In genomic region chr1:24236170-24237045, GRCh38 we compare ENCODE assay signal across 8 cellular contexts. TPM values are rescaled to one million over a fixed set of nuclear protein-coding genes. Genes with fewer than 3 reads are reported as not detected.
DNase-seq lines count a peak whose midpoint lies in the region; ATAC-seq, FAIRE-seq and TF ChIP-seq lines count a peak whose summit lies in the region.

No MANE protein-coding gene starts in this region.

- peak overlapping the region; percentile 4 for H3K18ac ChIP-seq in neuronal stem cell (ENCODE audit: low read length)

- H4K20me1 ChIP-seq in GM12878 (ENCODE audit: control insufficient read depth, insufficient read depth): no peaks in the 10 kb centered on the region

- peaks cover 9% of the 10 kb centered on the region for H3K4me1 ChIP-seq in GM12878 (ENCODE audit: control insufficient read depth, insufficient read depth, low read length)
- peaks cover 0 to 9% of the 10 kb centered on the region in 2 donors for H3K4me1 ChIP-seq in neuronal stem cell (ENCODE audit: control insufficient read depth in 2 of 2, insufficient read depth in 1 of 2, low read depth in 1 of 2, low read length in 2 of 2)

- peak overlapping the region; percentile 45 for H3K4me2 ChIP-seq in GM12878 (ENCODE audit: control insufficient read depth, insufficient read depth)
- no peak overlapping the region for H3K4me2 ChIP-seq in neuronal stem cell (ENCODE audit: insufficient read depth, low read length, poor library complexity, severe bottlenecking)

- no peak for TF ChIP-seq CTCF in GM12878 (IDR thresholded peaks at IDR 0.05 in 2 of 3, conservative IDR thresholded peaks at IDR 0.05 in 1 of 3; ENCODE audit: control insufficient read depth in 2 of 3, extremely low read depth in 1 of 3, insufficient read depth in 1 of 3, low read depth in 3 of 3, low read length in 3 of 3)

- no peak overlapping the region for H3K4ac ChIP-seq in neuronal stem cell (ENCODE audit: low read length)

- H3K27ac ChIP-seq in GM12878 (ENCODE audit: control insufficient read depth, insufficient read depth) (no peak overlapping the region), neuronal stem cell (replicated peaks; ENCODE audit: low read length) (no peak overlapping the region)

- H2BK15ac ChIP-seq in neuronal stem cell (ENCODE audit: low read length): no peak overlapping the region

- RAD21 ChIA-PET in GM12878 (lab: Charles Lee; ENCODE audit: unreplicated experiment): no interaction called here

- H4K91ac ChIP-seq in neuronal stem cell (ENCODE audit: low read depth, low read length, poor library complexity): no peak overlapping the region

- H2AK5ac ChIP-seq in neuronal stem cell (ENCODE audit: low read depth, low read length): no peak overlapping the region

- H2BK120ac ChIP-seq in neuronal stem cell (ENCODE audit: low read depth, low read length): no peak overlapping the region

- peaks cover 2% of the 10 kb centered on the region; the same call in 2 of the 3 replicates for H3K9me3 ChIP-seq in GM12878 (replicated peaks; ENCODE audit: control insufficient read depth, insufficient read depth, low read length)
- peaks cover 0 to 3% of the 10 kb centered on the region in 2 donors for H3K9me3 ChIP-seq in neuronal stem cell (replicated peaks in 1 of 2; ENCODE audit: control insufficient read depth in 2 of 2, insufficient read depth in 1 of 2, low read depth in 1 of 2, low read length in 2 of 2)

- H3K79me1 ChIP-seq in neuronal stem cell (ENCODE audit: low read depth, low read length): no peaks in the 10 kb centered on the region

- H3K36me3 ChIP-seq in GM12878 (ENCODE audit: control insufficient read depth in 2 of 2, insufficient read depth in 2 of 2, low read length in 1 of 2): no peaks in the 10 kb centered on the region
- no peaks in the 10 kb centered on the region for H3K36me3 ChIP-seq in neuronal stem cell (replicated peaks in 1 of 2; ENCODE audit: control insufficient read depth in 2 of 2, insufficient read depth in 2 of 2, low read length in 2 of 2)

- H3K4me3 ChIP-seq in GM12878 (no peak overlapping the region), neuronal stem cell (ENCODE audit: low read length in 2 of 2) (no peak overlapping the region)

- H3K27me3 ChIP-seq in GM12878 (replicated peaks in 1 of 2; ENCODE audit: control insufficient read depth in 2 of 2, insufficient read depth in 2 of 2, low read length in 1 of 2) (peaks cover 0 to 6% of the 10 kb centered on the region in 2 experiments), neuronal stem cell (ENCODE audit: control insufficient read depth in 3 of 3, insufficient read depth in 3 of 3, low read depth in 1 of 3, low read length in 3 of 3) (peaks cover 0 to 3% (median 0%) of the 10 kb centered on the region in 3 experiments)

- TF ChIP-seq POLR2A in GM12878 (IDR thresholded peaks at IDR 0.05; ENCODE audit: low read depth, low read length): no peak

- BruUV-seq in GM12878 (replicated peaks; lab: Mats Ljungman, UMichigan): no TSS peak

- TF ChIP-seq RAD21 in GM12878 (IDR thresholded peaks at IDR 0.05; ENCODE audit: insufficient read depth, low read depth, low read length): no peak

- H3K9ac ChIP-seq in GM12878 (ENCODE audit: control insufficient read depth, insufficient read depth, low read length) (no peak overlapping the region), neuronal stem cell (ENCODE audit: low read depth, low read length, poor library complexity) (no peak overlapping the region)

- no peak overlapping the region for H2BK12ac ChIP-seq in neuronal stem cell (ENCODE audit: low read length)

- H4K8ac ChIP-seq in neuronal stem cell (ENCODE audit: low read depth, low read length): no peak overlapping the region

- no peak overlapping the region for H3K23ac ChIP-seq in neuronal stem cell (ENCODE audit: low read depth, low read length, poor library complexity)

- H2AFZ ChIP-seq in GM12878 (ENCODE audit: control insufficient read depth, low read depth, low read length) (peak overlapping the region; percentile 17; the same call in 1 of the 2 replicates), neuronal stem cell (ENCODE audit: low read length) (no peak overlapping the region)

- SMC1A ChIA-PET in GM12878 (lab: Charles Lee; ENCODE audit: uncharacterized antibody, unreplicated experiment): no interaction called here

- WGBS in GM12878 (ENCODE audit: insufficient coverage, insufficient replicate concordance, low lambda C conversion rate, missing lambda C conversion rate): 37% methylated on average over 17 of the region's 17 CpGs
- no CpG with 5 or more reads among the region's 17 CpGs for WGBS in neuronal stem cell (ENCODE audit: extremely low coverage in 2 of 2, insufficient read length in 2 of 2, insufficient replicate concordance in 1 of 2), 2 donors

- DNase-seq in AG08396 (ENCODE audit: low spot score) (peak; percentile 56), GM12878 (ENCODE audit: low read depth, low spot score) (no peak), neuronal stem cell (ENCODE audit: low spot score) (no peak), COLO829 (ENCODE audit: low spot score) (no peak), DMS 273 treated with DMSO at 0.1 percent for 48 hours (lab: John Stamatoyannopoulos, UW) (no peak), HEK293T (ENCODE audit: extremely low spot score) (no peak), HuH-7 (ENCODE audit: low spot score) (no peak)

- intact Hi-C loops in GM12878 (cut with micrococcal nuclease; ENCODE audit: unreplicated experiment): no loop called here

- H3K14ac ChIP-seq in neuronal stem cell (ENCODE audit: low read length): no peak overlapping the region

- no peaks in the 10 kb centered on the region for H3K79me2 ChIP-seq in GM12878 (ENCODE audit: control insufficient read depth, insufficient read depth, low read length)

- in situ Hi-C loops in GM12878 (cut with MboI): no loop called here

- POLR2A ChIA-PET in GM12878 (lab: Charles Lee) (no interaction called here), HEK293T (lab: Yijun Ruan, JAX) (interaction anchor here (0.6 kb wide), 1 partner anchor 74 kb away, joined by 3 read pairs; no protein-coding TSS in a partner anchor)

- ATAC-seq in HG02610 (IDR thresholded peaks at IDR 0.05; ENCODE audit: unreplicated experiment) (peak; percentile 39), GM12878 (peak; percentile 56)

- peak; percentile 41 for FAIRE-seq in GM12878 (lab: Jason Lieb, UNC)

- no peak overlapping the region for H2BK5ac ChIP-seq in neuronal stem cell (ENCODE audit: low read length)

- no peak for TF ChIP-seq EP300 in GM12878 (IDR thresholded peaks at IDR 0.05; ENCODE audit: borderline replicate concordance in 1 of 2, control insufficient read depth in 1 of 2, low read depth in 2 of 2, low read length in 2 of 2)

- CTCF ChIA-PET in GM12878 (lab: Yijun Ruan, JAX) (interaction anchor here (0.9 to 1.1 kb wide), 2 partner anchors 9 to 86 kb away, joined by 3 read pairs; no protein-coding TSS in a partner anchor), HEK293T (lab: Yijun Ruan, JAX) (no interaction called here)

TF ChIP-seq in GM12878, 131 proteins besides CTCF, POLR2A, EP300 and RAD21 (continues in another document):
- no peak for TF ChIP-seq HDAC6 (IDR thresholded peaks at IDR 0.05; ENCODE audit: unreplicated experiment)
- TF ChIP-seq SREBF1 (IDR thresholded peaks at IDR 0.05; ENCODE audit: low read length): no peak
- no peak for TF ChIP-seq KLF5 (IDR thresholded peaks at IDR 0.05; ENCODE audit: partially characterized antibody)

TF ChIP-seq in HEK293T, 16 proteins besides CTCF, POLR2A, EP300 and RAD21:
- TF ChIP-seq FOXK2 (IDR thresholded peaks at IDR 0.05) (no peak), NFRKB (IDR thresholded peaks at IDR 0.05) (no peak), L3MBTL2 (conservative IDR thresholded peaks at IDR 0.05) (no peak), ELF4 (IDR thresholded peaks at IDR 0.05) (no peak)
TF ChIP-seq in HEK293T: peak in this region for 0.

RNA-seq across cellular contexts. Expression of gene IFNLR1, which starts 49.3 kb away (rescaled TPM):
- total RNA-seq in GM12878 (2013; cell fraction: nucleolus; rRNA removed): 3.6 and 5.3 TPM in 2 replicates
- total RNA-seq in GM12878 (2014; rRNA removed) (3.9 and 4.4 TPM in 2 replicates), GM12878 (2014; rRNA removed; fragmentation: Illumina TruSeq; extraction: Trizol) (3.5 and 3.7 TPM in 2 replicates), GM12878 (2021) (3.9 and 5.1 TPM in 2 replicates)
- 2.7 TPM for polyA plus RNA-seq in GM12878 (2011; ENCODE audit: low read depth)
- polyA plus RNA-seq in GM12878 (2011; rRNA removed) (2.8 and 3.6 TPM in 2 replicates), GM12878 (2014; fragmentation: Illumina TruSeq; extraction: Trizol) (2.8 and 4.0 TPM in 2 replicates), GM12878 (2014; fragmentation: Nextera tagmentation; extraction: Ambion mirVana) (under 1 TPM; 0.31 to 0.88 TPM), GM12878 (2014; rRNA removed) (3.5 and 3.6 TPM in 2 replicates), GM12878 (2016; fragmentation: Nextera tagmentation; extraction: Ambion mirVana) (1 to 10 TPM; 5.0 to 5.6 TPM)
- 3.7 TPM in 2 replicates for polyA plus RNA-seq in GM12878 (2011; cell fraction: cytosol; rRNA removed)
- 2.7 and 3.3 TPM in 2 replicates for polyA plus RNA-seq in GM12878 (2011; cell fraction: nucleus; rRNA removed)
- 3.1 and 3.6 TPM in 2 replicates for polyA plus RNA-seq in GM12878 (2012)
- 4.2 and 6.6 TPM in 2 replicates for polyA minus RNA-seq in GM12878 (2011; rRNA and poly(A)+ RNA removed)
- 1.5 and 5.6 TPM in 2 replicates for polyA minus RNA-seq in GM12878 (2011; cell fraction: cytosol; rRNA and poly(A)+ RNA removed)
- 0.85 and 1.8 TPM in 2 replicates for polyA minus RNA-seq in GM12878 (2011; cell fraction: nucleus; rRNA and poly(A)+ RNA removed)
- 0.45 TPM for polyA plus RNA-seq in neuronal stem cell (2013, experiment 1 of 2)
- 0.69 TPM for polyA plus RNA-seq in neuronal stem cell (2013, experiment 2 of 2)
